ENCODE assay signal across 21 cellular contexts in genomic region chr10:114540191-114540590, GRCh38.
DNase-seq lines count a peak whose midpoint lies in the region; ATAC-seq and TF ChIP-seq lines count a peak whose summit lies in the region.
"Had no signal": no experiment of that assay in that cellular context is flagged by ENCODE, and none has a peak within 500 bp of the region (broad histone marks: within the 10 kb centered on the region; RNA-seq: fewer than 3 reads in every experiment).

No MANE protein-coding gene starts in this region.

- H3K4me2 ChIP-seq in mesendoderm (ENCODE audit: low read length), result no peak overlapping the region
- H3K4me2 ChIP-seq: KMS-11 had no signal

- no peaks in the 10 kb centered on the region for H3K27me3 ChIP-seq in CD4-positive, CD25-positive, alpha-beta regulatory T cell (ENCODE audit: control insufficient read depth, insufficient read depth, low read length)
- no peaks in the 10 kb centered on the region for H3K27me3 ChIP-seq in mesendoderm (ENCODE audit: insufficient read depth, low read length, poor library complexity)
- H3K27me3 ChIP-seq in prostate gland (replicated peaks; ENCODE audit: insufficient read depth), result no peaks in the 10 kb centered on the region
- H3K27me3 ChIP-seq: BE2C, brain microvascular endothelial cell had no signal

- no peak for ATAC-seq in CD4-positive, CD25-positive, alpha-beta regulatory T cell (ENCODE audit: low read depth in 2 of 2)

- no CpG with 5 or more reads among the region's 8 CpGs for WGBS in mesendoderm (ENCODE audit: extremely low coverage, insufficient coverage, low lambda C conversion rate)
- WGBS in prostate gland, result 75% methylated on average over 8 of the region's 8 CpGs

- no peak overlapping the region for H3K4ac ChIP-seq in mesendoderm (ENCODE audit: low read depth, low read length)

- no peaks in the 10 kb centered on the region for H3K79me1 ChIP-seq in mesendoderm (ENCODE audit: low read length)

- peaks cover 75% of the 10 kb centered on the region for H3K4me1 ChIP-seq in CD4-positive, CD25-positive, alpha-beta regulatory T cell (ENCODE audit: control insufficient read depth, insufficient read depth, low read length, poor library complexity, severe bottlenecking)
- H3K4me1 ChIP-seq in mesendoderm (ENCODE audit: control insufficient read depth, low read depth, low read length), result peaks cover 2% of the 10 kb centered on the region
- no peaks in the 10 kb centered on the region for H3K4me1 ChIP-seq in prostate gland (replicated peaks)
- H3K4me1 ChIP-seq: BE2C had no signal

- H3K9me3 Mint-ChIP-seq in CD4-positive, CD25-positive, alpha-beta regulatory T cell, result no peaks in the 10 kb centered on the region
- no peaks in the 10 kb centered on the region for H3K9me3 Mint-ChIP-seq in activated T-helper 1 cell treated with anti-CD3 and anti-CD28 coated beads, Interleukin-12 subunit alpha, Interleukin-12 subunit beta, Interleukin-2, Interleukin-4 antibody, amounts not matched to agents 30 ng/mL and 10 ng/mL and 1 ng/mL, durations not matched to agents 14 hours and 24 hours and 36 hours
- H3K9me3 Mint-ChIP-seq: type B pancreatic cell had no signal

- no peaks in the 10 kb centered on the region for H3K36me3 ChIP-seq in CD4-positive, CD25-positive, alpha-beta regulatory T cell (ENCODE audit: control insufficient read depth, insufficient read depth, low read length)
- no peaks in the 10 kb centered on the region for H3K36me3 ChIP-seq in mesendoderm (ENCODE audit: control insufficient read depth, insufficient read depth, low read length)
- H3K36me3 ChIP-seq in prostate gland, result no peaks in the 10 kb centered on the region
- H3K36me3 ChIP-seq: BE2C, brain microvascular endothelial cell had no signal

- intact Hi-C loops in activated T-helper 1 cell treated with anti-CD3 and anti-CD28 coated beads, Interleukin-12 subunit alpha, Interleukin-12 subunit beta, Interleukin-2, Interleukin-4 antibody, amounts not matched to agents 30 ng/mL and 10 ng/mL and 1 ng/mL, durations not matched to agents 14 hours and 24 hours and 36 hours (cut with micrococcal nuclease), result loop anchor here (2.0 to 5.0 kb wide), 4 partner anchors 75 to 861 kb away; partner anchors contain the start of genes CASP7, CCDC186 and TRUB1
- intact Hi-C loops in prostate gland (cut with DNase I), result no loop called here

- no peak for TF ChIP-seq CTCF in prostate gland (IDR thresholded peaks at IDR 0.05)

- H3K27ac ChIP-seq in CD4-positive, CD25-positive, alpha-beta regulatory T cell (ENCODE audit: insufficient read depth, low read length, poor library complexity, severe bottlenecking), result peak overlapping the region; percentile 88
- H3K27ac ChIP-seq in mesendoderm (ENCODE audit: low read depth, low read length) (no peak overlapping the region), prostate gland (no peak overlapping the region)
- H3K27ac ChIP-seq: 22Rv1, brain microvascular endothelial cell, KMS-11 had no signal

- no peak overlapping the region for H3K23ac ChIP-seq in mesendoderm (ENCODE audit: low read length)

- no peak overlapping the region for H2BK5ac ChIP-seq in mesendoderm (ENCODE audit: low read length)

- H3K9ac ChIP-seq in mesendoderm (ENCODE audit: low read length), result no peak overlapping the region
- H3K9ac ChIP-seq: KMS-11 had no signal

- DNase-seq in NCI-H82 (lab: John Stamatoyannopoulos, UW), result peak; percentile 69
- no peak for DNase-seq in NCI-H82 treated with DMSO at 0.1 percent for 48 hours (lab: John Stamatoyannopoulos, UW; ENCODE audit: unreplicated experiment)
- DNase-seq in CD4-positive, CD25-positive, alpha-beta regulatory T cell, result no peak
- no peak for DNase-seq in activated T-helper 1 cell treated with anti-CD3 and anti-CD28 coated beads, Interleukin-12 subunit alpha, Interleukin-12 subunit beta, Interleukin-2, Interleukin-4 antibody, amounts not matched to agents 30 ng/mL and 10 ng/mL and 1 ng/mL, durations not matched to agents 14 hours and 24 hours and 36 hours (ENCODE audit: low spot score)
- DNase-seq in mesendoderm, result no peak
- no peak for DNase-seq in prostate gland (ENCODE audit: low spot score)
- no peak for DNase-seq in stimulated activated CD4-positive, alpha-beta T cell treated with anti-CD3 and anti-CD28 coated beads, Interleukin-15, amount 100 ng/mL, for 24 hours
- no peak for DNase-seq in NCI-H2227 treated with DMSO at 0.1 percent for 48 hours (lab: John Stamatoyannopoulos, UW)
- DNase-seq: activated CD4-positive, CD25-positive, alpha-beta regulatory T cell treated with anti-CD3 and anti-CD28 coated beads, Interleukin-2, amount 50 U/mL, for 72 hours; activated gamma-delta T cell treated with Interleukin-2 at 50 U/mL for 16 hours; BE2C; brain microvascular endothelial cell; DMS 273 treated with DMSO at 0.1 percent for 48 hours; H7; kidney; NCI-H1417; NCI-H2171 treated with DMSO at 0.1 percent for 48 hours; stimulated activated CD4-positive, alpha-beta T cell treated with anti-CD3 and anti-CD28 coated beads, Interleukin-2, amount 100 ng/mL, for 48 hours had no signal

- H3K56ac ChIP-seq in mesendoderm (ENCODE audit: low read length), result no peak overlapping the region

- H2AK5ac ChIP-seq in mesendoderm (ENCODE audit: low read length), result no peak overlapping the region

- peak overlapping the region; percentile 27 for H2BK15ac ChIP-seq in mesendoderm (replicated peaks; ENCODE audit: low read depth)

- H4K5ac ChIP-seq in mesendoderm (ENCODE audit: low read length), result no peak overlapping the region

- H3K79me2 ChIP-seq in mesendoderm (ENCODE audit: control insufficient read depth, insufficient read depth, low read length), result no peaks in the 10 kb centered on the region

- peak overlapping the region; percentile 92 to 100 (median 98) for H3K27ac Mint-ChIP-seq in CD4-positive, CD25-positive, alpha-beta regulatory T cell
- H3K27ac Mint-ChIP-seq in activated T-helper 1 cell treated with anti-CD3 and anti-CD28 coated beads, Interleukin-12 subunit alpha, Interleukin-12 subunit beta, Interleukin-2, Interleukin-4 antibody, amounts not matched to agents 30 ng/mL and 10 ng/mL and 1 ng/mL, durations not matched to agents 14 hours and 24 hours and 36 hours, result peak overlapping the region; percentile 55

- no peak overlapping the region for H3K18ac ChIP-seq in mesendoderm (ENCODE audit: low read length)

- no peaks in the 10 kb centered on the region for H3K9me3 ChIP-seq in CD4-positive, CD25-positive, alpha-beta regulatory T cell (ENCODE audit: control insufficient read depth in 2 of 2, low read length in 2 of 2)
- H3K9me3 ChIP-seq in prostate gland, result no peaks in the 10 kb centered on the region
- H3K9me3 ChIP-seq: BE2C had no signal

- H3K36me3 Mint-ChIP-seq in CD4-positive, CD25-positive, alpha-beta regulatory T cell, result peaks cover 4% of the 10 kb centered on the region
- H3K36me3 Mint-ChIP-seq in activated T-helper 1 cell treated with anti-CD3 and anti-CD28 coated beads, Interleukin-12 subunit alpha, Interleukin-12 subunit beta, Interleukin-2, Interleukin-4 antibody, amounts not matched to agents 30 ng/mL and 10 ng/mL and 1 ng/mL, durations not matched to agents 14 hours and 24 hours and 36 hours (ENCODE audit: low read depth), result peaks cover 2% of the 10 kb centered on the region
- H3K36me3 Mint-ChIP-seq: type B pancreatic cell had no signal

- H2BK120ac ChIP-seq in mesendoderm (ENCODE audit: low read depth, low read length), result no peak overlapping the region

- peak overlapping the region; percentile 52 for H3K4me3 ChIP-seq in CD4-positive, CD25-positive, alpha-beta regulatory T cell (ENCODE audit: low read depth, low read length)
- H3K4me3 ChIP-seq in mesendoderm (ENCODE audit: low read length) (no peak overlapping the region), prostate gland (no peak overlapping the region)

- no peaks in the 10 kb centered on the region for H3K27me3 Mint-ChIP-seq in CD4-positive, CD25-positive, alpha-beta regulatory T cell
- H3K27me3 Mint-ChIP-seq in activated T-helper 1 cell treated with anti-CD3 and anti-CD28 coated beads, Interleukin-12 subunit alpha, Interleukin-12 subunit beta, Interleukin-2, Interleukin-4 antibody, amounts not matched to agents 30 ng/mL and 10 ng/mL and 1 ng/mL, durations not matched to agents 14 hours and 24 hours and 36 hours (ENCODE audit: insufficient read depth), result peaks cover 2% of the 10 kb centered on the region
- H3K27me3 Mint-ChIP-seq: type B pancreatic cell had no signal

- no peak for TF ChIP-seq POLR2A in prostate gland (IDR thresholded peaks at IDR 0.05)

- H3K4me3 Mint-ChIP-seq in CD4-positive, CD25-positive, alpha-beta regulatory T cell, result peak overlapping the region in 3 of 4 donors; percentile 27 to 79 (median 75)
- no peak overlapping the region for H3K4me3 Mint-ChIP-seq in activated T-helper 1 cell treated with anti-CD3 and anti-CD28 coated beads, Interleukin-12 subunit alpha, Interleukin-12 subunit beta, Interleukin-2, Interleukin-4 antibody, amounts not matched to agents 30 ng/mL and 10 ng/mL and 1 ng/mL, durations not matched to agents 14 hours and 24 hours and 36 hours
- H3K4me3 Mint-ChIP-seq: type B pancreatic cell had no signal

- H3K4me1 Mint-ChIP-seq in CD4-positive, CD25-positive, alpha-beta regulatory T cell, result peaks cover 14 to 84% (median 59%) of the 10 kb centered on the region in 4 donors
- H3K4me1 Mint-ChIP-seq in activated T-helper 1 cell treated with anti-CD3 and anti-CD28 coated beads, Interleukin-12 subunit alpha, Interleukin-12 subunit beta, Interleukin-2, Interleukin-4 antibody, amounts not matched to agents 30 ng/mL and 10 ng/mL and 1 ng/mL, durations not matched to agents 14 hours and 24 hours and 36 hours (ENCODE audit: low read depth), result peaks cover 80% of the 10 kb centered on the region

- no peak overlapping the region for H4K8ac ChIP-seq in mesendoderm (ENCODE audit: low read depth, low read length)
